In the genomic region with DNA sequence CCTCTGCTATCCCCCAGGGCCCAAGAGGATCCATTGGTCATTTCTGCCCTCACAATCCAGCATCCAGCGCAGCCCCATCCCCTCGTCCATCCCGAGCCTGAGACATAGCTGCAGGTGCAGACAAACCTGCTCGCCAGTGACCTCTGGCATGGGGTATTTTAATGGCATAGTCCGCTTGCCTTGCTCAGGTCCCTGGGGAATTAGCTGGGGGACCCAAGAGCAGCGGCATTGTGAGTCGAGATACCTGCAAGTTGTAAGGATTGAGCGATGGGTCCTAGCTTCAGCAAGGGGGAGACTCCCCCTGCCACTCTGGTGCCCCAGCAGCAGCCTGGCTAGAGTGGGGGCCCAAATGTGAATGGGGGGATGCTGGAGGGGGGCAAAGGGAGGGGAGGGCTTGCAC, we compare ENCODE assay signal across 1 cellular context.
TF ChIP-seq lines count a peak whose summit lies in the region.

No MANE protein-coding gene starts in this region.

TF ChIP-seq in K562, 482 proteins besides CTCF, POLR2A, EP300 and RAD21 (continued from another document):
- TF ChIP-seq, protein P1, sequence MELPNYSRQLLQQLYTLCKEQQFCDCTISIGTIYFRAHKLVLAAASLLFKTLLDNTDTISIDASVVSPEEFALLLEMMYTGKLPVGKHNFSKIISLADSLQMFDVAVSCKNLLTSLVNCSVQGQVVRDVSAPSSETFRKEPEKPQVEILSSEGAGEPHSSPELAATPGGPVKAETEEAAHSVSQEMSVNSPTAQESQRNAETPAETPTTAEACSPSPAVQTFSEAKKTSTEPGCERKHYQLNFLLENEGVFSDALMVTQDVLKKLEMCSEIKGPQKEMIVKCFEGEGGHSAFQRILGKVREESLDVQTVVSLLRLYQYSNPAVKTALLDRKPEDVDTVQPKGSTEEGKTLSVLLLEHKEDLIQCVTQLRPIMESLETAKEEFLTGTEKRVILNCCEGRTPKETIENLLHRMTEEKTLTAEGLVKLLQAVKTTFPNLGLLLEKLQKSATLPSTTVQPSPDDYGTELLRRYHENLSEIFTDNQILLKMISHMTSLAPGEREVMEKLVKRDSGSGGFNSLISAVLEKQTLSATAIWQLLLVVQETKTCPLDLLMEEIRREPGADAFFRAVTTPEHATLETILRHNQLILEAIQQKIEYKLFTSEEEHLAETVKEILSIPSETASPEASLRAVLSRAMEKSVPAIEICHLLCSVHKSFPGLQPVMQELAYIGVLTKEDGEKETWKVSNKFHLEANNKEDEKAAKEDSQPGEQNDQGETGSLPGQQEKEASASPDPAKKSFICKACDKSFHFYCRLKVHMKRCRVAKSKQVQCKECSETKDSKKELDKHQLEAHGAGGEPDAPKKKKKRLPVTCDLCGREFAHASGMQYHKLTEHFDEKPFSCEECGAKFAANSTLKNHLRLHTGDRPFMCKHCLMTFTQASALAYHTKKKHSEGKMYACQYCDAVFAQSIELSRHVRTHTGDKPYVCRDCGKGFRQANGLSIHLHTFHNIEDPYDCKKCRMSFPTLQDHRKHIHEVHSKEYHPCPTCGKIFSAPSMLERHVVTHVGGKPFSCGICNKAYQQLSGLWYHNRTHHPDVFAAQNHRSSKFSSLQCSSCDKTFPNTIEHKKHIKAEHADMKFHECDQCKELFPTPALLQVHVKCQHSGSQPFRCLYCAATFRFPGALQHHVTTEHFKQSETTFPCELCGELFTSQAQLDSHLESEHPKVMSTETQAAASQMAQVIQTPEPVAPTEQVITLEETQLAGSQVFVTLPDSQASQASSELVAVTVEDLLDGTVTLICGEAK (IDR thresholded peaks at IDR 0.05): no peak
- TF ChIP-seq, protein P1 (CRISPR knock-in tag; IDR thresholded peaks at IDR 0.05): 0 out of 2 replicates have a peak, but pooled peaks have one; percentile 15
